ENCODE assay signal across 20 cellular contexts in the genomic region with DNA sequence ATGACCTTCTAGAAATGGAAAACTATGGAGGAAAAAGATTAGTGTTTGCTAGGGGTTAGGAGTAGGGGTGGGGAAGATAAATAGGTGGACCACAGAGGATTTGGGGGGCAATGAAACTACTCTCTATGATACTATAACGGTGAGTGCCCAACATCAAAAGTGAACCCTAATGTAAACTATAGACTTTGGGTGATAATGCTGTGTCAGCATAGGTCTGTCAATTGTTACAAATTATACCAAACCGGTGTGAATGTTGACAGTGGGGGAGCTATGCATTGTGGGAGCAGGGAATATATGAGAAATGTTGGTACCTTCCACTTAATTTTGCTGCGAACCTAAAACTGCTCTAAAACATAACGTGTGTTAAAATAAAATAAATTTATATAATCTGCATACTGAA.
DNase-seq lines count a peak whose midpoint lies in the region; ATAC-seq, FAIRE-seq and TF ChIP-seq lines count a peak whose summit lies in the region.
"Had no signal": no experiment of that assay in that cellular context is flagged by ENCODE, and none has a peak within 500 bp of the region (broad histone marks: within the 10 kb centered on the region; RNA-seq: fewer than 3 reads in every experiment).

No MANE protein-coding gene starts in this region.

- H2BK15ac ChIP-seq in IMR-90 (ENCODE audit: low read depth, low read length) (no peak overlapping the region), H1 (ENCODE audit: low read length) (no peak overlapping the region)

- H4K20me1 ChIP-seq in IMR-90 (ENCODE audit: insufficient read depth, low read length) (no peaks in the 10 kb centered on the region), H1 (replicated peaks in 1 of 2; ENCODE audit: control insufficient read depth in 1 of 2, insufficient read depth in 2 of 2, low read length in 2 of 2) (no peaks in the 10 kb centered on the region)
- H4K20me1 ChIP-seq: BLaER1 treated with 17β-estradiol and CSF1 and Interleukin-3, amounts not matched to agents 10 nM and 100 nM had no signal

- H4K91ac ChIP-seq in IMR-90 (ENCODE audit: insufficient read depth, low read depth, low read length) (no peak overlapping the region), H1 (replicated peaks; ENCODE audit: insufficient read length, low read length) (no peak overlapping the region)

- H3K4me3 ChIP-seq in A549 (no peak overlapping the region), IMR-90 (ENCODE audit: insufficient read depth, low read depth, low read length) (no peak overlapping the region), H1 (ENCODE audit: extremely low read depth in 1 of 4, insufficient read depth in 2 of 4, low read depth in 3 of 4, low read length in 4 of 4) (no peak overlapping the region)
- H3K4me3 ChIP-seq: BLaER1 treated with 17β-estradiol and CSF1 and Interleukin-3, amounts not matched to agents 10 nM and 100 nM had no signal

- no TSS peak for BruUV-seq in IMR-90 (replicated peaks; lab: Mats Ljungman, UMichigan)

- intact Hi-C loops in IMR-90 (cut with micrococcal nuclease) = no loop called here

- H3K4ac ChIP-seq in IMR-90 (ENCODE audit: low read depth, low read length) (no peak overlapping the region), H1 (replicated peaks; ENCODE audit: insufficient read length, low read depth, low read length) (no peak overlapping the region)

- no peaks in the 10 kb centered on the region for H3K9me3 ChIP-seq in A549
- H3K9me3 ChIP-seq in IMR-90 (ENCODE audit: control insufficient read depth, insufficient read depth, low read length) = no peaks in the 10 kb centered on the region
- no peaks in the 10 kb centered on the region for H3K9me3 ChIP-seq in H1 (ENCODE audit: insufficient read depth in 2 of 2, low read depth in 1 of 2, low read length in 1 of 2)
- H3K9me3 ChIP-seq: BLaER1 treated with 17β-estradiol and CSF1 and Interleukin-3, amounts not matched to agents 10 nM and 100 nM; Caco-2 had no signal

- 59% methylated on average over 4 of the region's 4 CpGs for WGBS in A549 (ENCODE audit: missing lambda C conversion rate)
- WGBS in IMR-90 (ENCODE audit: extremely low coverage in 2 of 2, insufficient read length in 1 of 2), 2 experiments = 0% methylated on average over 1 of the region's 4 CpGs; no CpG with 5 or more reads in 1 of the 2 experiments
- 95% methylated on average over 4 of the region's 4 CpGs; no CpG with 5 or more reads in 1 of the 2 experiments for WGBS in H1 (ENCODE audit: extremely low coverage in 1 of 2, insufficient coverage in 1 of 2, insufficient read length in 1 of 2, insufficient replicate concordance in 2 of 2, low coverage in 1 of 2, low lambda C conversion rate in 2 of 2, missing lambda C conversion rate in 1 of 2), 2 experiments

- H2BK12ac ChIP-seq in H1 (ENCODE audit: low read depth, low read length) = no peak overlapping the region

- H2AFZ ChIP-seq in IMR-90 (replicated peaks; ENCODE audit: low read length, poor library complexity) = no peak overlapping the region
- H2AFZ ChIP-seq in H1 (ENCODE audit: low read length) = no peak overlapping the region

- no peak overlapping the region for H4K8ac ChIP-seq in IMR-90 (ENCODE audit: low read depth in 2 of 2, low read length in 2 of 2)
- H4K8ac ChIP-seq in H1 (ENCODE audit: extremely low read depth, insufficient read depth, low read length) = no peak overlapping the region

- no peak for TF ChIP-seq EP300 in A549 (IDR thresholded peaks at IDR 0.05)
- no peak for TF ChIP-seq EP300 in H1 (IDR thresholded peaks at IDR 0.05; ENCODE audit: borderline replicate concordance in 1 of 2, low read depth in 2 of 2, low read length in 2 of 2)

- H2BK120ac ChIP-seq in IMR-90 (ENCODE audit: low read depth, low read length) = no peak overlapping the region
- no peak overlapping the region for H2BK120ac ChIP-seq in H1 (replicated peaks; ENCODE audit: low read depth, low read length)

- H3K9ac ChIP-seq in IMR-90 (ENCODE audit: low read depth, low read length) (no peak overlapping the region), H1 (replicated peaks in 1 of 4; ENCODE audit: extremely low read depth in 1 of 4, low read depth in 3 of 4, low read length in 3 of 4) (no peak overlapping the region)
- H3K9ac ChIP-seq: BLaER1 treated with 17β-estradiol and CSF1 and Interleukin-3, amounts not matched to agents 10 nM and 100 nM had no signal

- H2BK20ac ChIP-seq in IMR-90 (ENCODE audit: low read depth, low read length) (no peak overlapping the region), H1 (ENCODE audit: low read length) (no peak overlapping the region)

- H3K36me3 ChIP-seq in IMR-90 (ENCODE audit: control insufficient read depth, insufficient read depth, low read length) (no peaks in the 10 kb centered on the region), H1 (ENCODE audit: control insufficient read depth in 2 of 4, insufficient read depth in 4 of 4, low read length in 3 of 4) (no peaks in the 10 kb centered on the region)
- H3K36me3 ChIP-seq: BLaER1 treated with 17β-estradiol and CSF1 and Interleukin-3, amounts not matched to agents 10 nM and 100 nM had no signal

- no peak for FAIRE-seq in A549 (lab: Jason Lieb, UNC)
- FAIRE-seq in H1 (lab: Jason Lieb, UNC) = no peak
- FAIRE-seq: A204.1, D721Med, G401.6, GM12891, GM19239 had no signal

- no peaks in the 10 kb centered on the region for H3K9me1 ChIP-seq in IMR-90 (ENCODE audit: insufficient read depth, low read length)

- TF ChIP-seq CTCF in A549 (IDR thresholded peaks at IDR 0.05) (no peak), IMR-90 (conservative IDR thresholded peaks at IDR 0.05; ENCODE audit: low read depth, low read length) (no peak), H1 (IDR thresholded peaks at IDR 0.05; ENCODE audit: control extremely low read depth in 1 of 3, insufficient read depth in 1 of 3, low read depth in 1 of 3, low read length in 3 of 3) (no peak)

- CTCF ChIA-PET in A549 (lab: Yijun Ruan, JAX) = interaction anchor here (1.1 kb wide), 1 partner anchor 95 kb away, joined by 3 read pairs; no protein-coding TSS in a partner anchor
- CTCF ChIA-PET in IMR-90 (lab: Yijun Ruan, JAX) = no interaction called here
- CTCF ChIA-PET in H1 (lab: Charles Lee; ENCODE audit: partially characterized antibody) = interaction anchor here (0.9 to 1.1 kb wide), 2 partner anchors 13 to 285 kb away, joined by 3 read pairs; no protein-coding TSS in a partner anchor

- H3K23ac ChIP-seq in IMR-90 (ENCODE audit: low read depth, low read length) (no peak overlapping the region), H1 (ENCODE audit: insufficient read length) (no peak overlapping the region)

- TF ChIP-seq POLR2A in A549 (IDR thresholded peaks at IDR 0.05; ENCODE audit: low read length) (no peak), IMR-90 (IDR thresholded peaks at IDR 0.05; ENCODE audit: low read depth, low read length) (no peak), H1 (IDR thresholded peaks at IDR 0.05; ENCODE audit: control extremely low read depth in 1 of 2, low read depth in 2 of 2, low read length in 2 of 2) (no peak)

- POLR2A ChIA-PET in A549 (lab: Yijun Ruan, JAX) (no interaction called here), IMR-90 (lab: Charles Lee; ENCODE audit: unreplicated experiment) (no interaction called here), H1 (lab: Charles Lee; ENCODE audit: partially characterized antibody) (no interaction called here)

- H3K4me1 ChIP-seq in A549 = peaks cover 6% of the 10 kb centered on the region; the same call in 1 of the 3 replicates
- H3K4me1 ChIP-seq in IMR-90 (ENCODE audit: control insufficient read depth, insufficient read depth, low read length) = no peaks in the 10 kb centered on the region
- no peaks in the 10 kb centered on the region for H3K4me1 ChIP-seq in H1 (replicated peaks in 1 of 4; ENCODE audit: control insufficient read depth in 3 of 4, insufficient read depth in 4 of 4, low read length in 3 of 4)
- H3K4me1 ChIP-seq: Caco-2 had no signal

- no peak overlapping the region for H3K56ac ChIP-seq in IMR-90 (ENCODE audit: extremely low read depth, insufficient read depth, low read length)
- no peak overlapping the region for H3K56ac ChIP-seq in H1 (replicated peaks; ENCODE audit: insufficient read length, low read depth, low read length)

- H3K27ac ChIP-seq in A549 (no peak overlapping the region), IMR-90 (ENCODE audit: insufficient read depth, low read length) (no peak overlapping the region), H1 (ENCODE audit: low read depth, low read length) (no peak overlapping the region)
- H3K27ac ChIP-seq: BLaER1 treated with 17β-estradiol and CSF1 and Interleukin-3, amounts not matched to agents 10 nM and 100 nM; C4-2B had no signal

- no peak for DNase-seq in A549 (ENCODE audit: low read depth in 1 of 2, low spot score in 1 of 2)
- no peak for DNase-seq in IMR-90
- no peak for DNase-seq in H1 (ENCODE audit: low read depth in 1 of 2, low spot score in 2 of 2)
- no peak for DNase-seq in mesenteric fat pad (ENCODE audit: low spot score)
- DNase-seq in NCI-H345 (lab: John Stamatoyannopoulos, UW) = no peak
- DNase-seq: 8988T; AML-193; Caco-2; Calu3; CD4-positive, alpha-beta T cell; CD8-positive, alpha-beta T cell; DMS79 treated with DMSO at 0.1 percent for 48 hours; GF-D8 had no signal

- H3K79me1 ChIP-seq in IMR-90 (ENCODE audit: low read depth in 1 of 2, low read length in 2 of 2) (no peaks in the 10 kb centered on the region), H1 (ENCODE audit: low read depth, low read length) (no peaks in the 10 kb centered on the region)

- H3K79me2 ChIP-seq in H1 (ENCODE audit: control insufficient read depth in 1 of 2, insufficient read depth in 2 of 2, low read length in 2 of 2) = no peaks in the 10 kb centered on the region

- ATAC-seq in A549 (no peak), IMR-90 (ENCODE audit: low read depth) (no peak)
- ATAC-seq: CD8-positive, alpha-beta T cell had no signal

- H2AK9ac ChIP-seq in IMR-90 (replicated peaks; ENCODE audit: low read depth, low read length, poor library complexity) = no peak overlapping the region

- H2AK5ac ChIP-seq in IMR-90 (ENCODE audit: low read depth, low read length) (no peak overlapping the region), H1 (ENCODE audit: low read depth, low read length) (no peak overlapping the region)

- no peak overlapping the region for H4K5ac ChIP-seq in IMR-90 (ENCODE audit: low read depth, low read length)
- H4K5ac ChIP-seq in H1 (ENCODE audit: insufficient read length, low read depth, low read length) = no peak overlapping the region

- in situ Hi-C loops in IMR-90 (cut with MboI; ENCODE audit: low sequenced_read_pairs) = no loop called here

- H3K4me2 ChIP-seq in A549 (no peak overlapping the region), IMR-90 (ENCODE audit: low read depth, low read length) (no peak overlapping the region), H1 (ENCODE audit: insufficient read depth in 1 of 2, low read depth in 2 of 2, low read length in 2 of 2) (no peak overlapping the region)
- H3K4me2 ChIP-seq: BLaER1 treated with 17β-estradiol and CSF1 and Interleukin-3, amounts not matched to agents 10 nM and 100 nM had no signal

- H3K23me2 ChIP-seq in H1 (ENCODE audit: low read depth, low read length) = no peaks in the 10 kb centered on the region

- H3K18ac ChIP-seq in IMR-90 (ENCODE audit: low read depth, low read length) = no peak overlapping the region
- H3K18ac ChIP-seq in H1 (ENCODE audit: extremely low read depth, low read length) = no peak overlapping the region

- no peak overlapping the region for H2BK5ac ChIP-seq in IMR-90 (ENCODE audit: low read depth, low read length, poor library complexity, severe bottlenecking)
- no peak overlapping the region for H2BK5ac ChIP-seq in H1 (ENCODE audit: low read depth, low read length)

- dilution Hi-C loops in IMR-90 (cut with HindIII; ENCODE audit: low sequenced_read_pairs, unreplicated experiment) = no loop called here

- H3K27me3 ChIP-seq in IMR-90 (ENCODE audit: control insufficient read depth, insufficient read depth, low read length) = peaks cover 6% of the 10 kb centered on the region; the same call in 1 of the 2 replicates
- H3K27me3 ChIP-seq in H1 (replicated peaks in 1 of 4; ENCODE audit: control insufficient read depth in 3 of 4, extremely low read depth in 1 of 4, insufficient read depth in 3 of 4, low read length in 3 of 4) = no peaks in the 10 kb centered on the region
- H3K27me3 ChIP-seq: BLaER1 treated with 17β-estradiol and CSF1 and Interleukin-3, amounts not matched to agents 10 nM and 100 nM had no signal

- H3K14ac ChIP-seq in IMR-90 (replicated peaks; ENCODE audit: low read depth, low read length) (no peak overlapping the region), H1 (ENCODE audit: insufficient read length) (no peak overlapping the region)

- TF ChIP-seq RAD21 in A549 (conservative IDR thresholded peaks at IDR 0.05 in 1 of 2, IDR thresholded peaks at IDR 0.05 in 1 of 2) (no peak), IMR-90 (IDR thresholded peaks at IDR 0.05; ENCODE audit: low read length) (no peak), H1 (IDR thresholded peaks at IDR 0.05 in 1 of 2, conservative IDR thresholded peaks at IDR 0.05 in 1 of 2; ENCODE audit: low read depth in 2 of 2, low read length in 2 of 2) (no peak)
